ENCODE assay signal across 15 cellular contexts in the genomic region with DNA sequence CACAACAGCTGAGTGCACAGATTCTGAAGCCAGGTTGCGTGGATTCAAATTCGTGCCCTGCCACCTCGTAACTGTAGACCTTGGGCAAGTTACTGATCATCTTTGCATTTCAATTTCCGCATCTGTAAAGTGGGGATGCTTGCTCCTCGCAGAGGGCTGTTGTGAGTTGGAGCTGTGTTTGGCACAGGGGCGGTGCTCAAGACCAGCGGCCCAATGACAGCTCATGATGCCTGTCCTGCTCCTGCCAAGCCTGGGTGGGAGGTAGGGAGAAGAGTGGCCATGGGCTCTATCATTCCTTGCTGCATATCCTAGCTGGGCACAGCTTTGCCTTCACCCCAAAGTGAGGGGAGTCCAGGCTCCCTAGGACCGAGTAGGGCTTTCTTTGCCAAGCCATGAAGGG.
"Had no signal": no experiment of that assay in that cellular context is flagged by ENCODE, and none has a peak within 500 bp of the region (broad histone marks: within the 10 kb centered on the region; RNA-seq: fewer than 3 reads in every experiment).

No MANE protein-coding gene starts in this region.

- H3K36me3 ChIP-seq: breast epithelium, gastrocnemius medialis, thyroid gland had no signal

- H3K4me1 ChIP-seq: breast epithelium, gastrocnemius medialis, thyroid gland had no signal

- H3K9me3 ChIP-seq: breast epithelium, gastrocnemius medialis, thyroid gland, vagina had no signal

- DNase-seq: activated effector memory CD4-positive, alpha-beta T cell treated with Interleukin-2 at 50 U/mL for 16 hours; activated T-cell treated with anti-CD3 and anti-CD28 coated beads, Interleukin-2, amount 50 U/mL, for 24 hours; gastrocnemius medialis; kidney; left ventricle myocardium superior; mesenchymal stem cell; nephron progenitor cell; stimulated activated CD4-positive, alpha-beta T cell treated with anti-CD3 and anti-CD28 coated beads, Interleukin-15, amount 100 ng/mL, for 24 hours; stimulated activated CD4-positive, alpha-beta T cell treated with anti-CD3 and anti-CD28 coated beads, Interleukin-4, amount 100 ng/mL, for 24 hours; thyroid gland had no signal

- H3K27ac ChIP-seq: breast epithelium, gastrocnemius medialis, thyroid gland, vagina had no signal

- H3K4me3 ChIP-seq: breast epithelium, gastrocnemius medialis, thyroid gland, vagina had no signal

- H3K9me3 Mint-ChIP-seq: activated T-cell treated with anti-CD3 and anti-CD28 coated beads, Interleukin-2, amount 50 U/mL, for 24 hours; nephron progenitor cell; T-helper 2 cell treated with Interferon-gamma antibody and Interleukin-4, amounts not matched to agents 5 μg/mL and 100 μg/mL, for 36 hours had no signal

- H3K27me3 Mint-ChIP-seq: activated naive CD8-positive, alpha-beta T cell; activated T-cell treated with anti-CD3 and anti-CD28 coated beads, Interleukin-2, amount 50 U/mL, for 24 hours had no signal

- ATAC-seq: activated CD4-positive, CD25-positive, alpha-beta regulatory T cell treated with anti-CD3 and anti-CD28 coated beads, Interleukin-2, amount 50 U/mL, for 24 hours; gastrocnemius medialis; left ventricle myocardium superior had no signal

- H3K27ac Mint-ChIP-seq: activated T-cell treated with anti-CD3 and anti-CD28 coated beads, Interleukin-2, amount 50 U/mL, for 24 hours; nephron progenitor cell; T-helper 2 cell treated with Interferon-gamma antibody and Interleukin-4, amounts not matched to agents 5 μg/mL and 100 μg/mL, for 36 hours had no signal

- H3K27me3 ChIP-seq: breast epithelium, gastrocnemius medialis, thyroid gland, vagina had no signal

- H3K4me3 Mint-ChIP-seq: activated naive CD8-positive, alpha-beta T cell; activated T-cell treated with anti-CD3 and anti-CD28 coated beads, Interleukin-2, amount 50 U/mL, for 24 hours; nephron progenitor cell; T-helper 2 cell treated with Interferon-gamma antibody and Interleukin-4, amounts not matched to agents 5 μg/mL and 100 μg/mL, for 36 hours had no signal
